ENCODE assay signal across 8 cellular contexts in the genomic region with DNA sequence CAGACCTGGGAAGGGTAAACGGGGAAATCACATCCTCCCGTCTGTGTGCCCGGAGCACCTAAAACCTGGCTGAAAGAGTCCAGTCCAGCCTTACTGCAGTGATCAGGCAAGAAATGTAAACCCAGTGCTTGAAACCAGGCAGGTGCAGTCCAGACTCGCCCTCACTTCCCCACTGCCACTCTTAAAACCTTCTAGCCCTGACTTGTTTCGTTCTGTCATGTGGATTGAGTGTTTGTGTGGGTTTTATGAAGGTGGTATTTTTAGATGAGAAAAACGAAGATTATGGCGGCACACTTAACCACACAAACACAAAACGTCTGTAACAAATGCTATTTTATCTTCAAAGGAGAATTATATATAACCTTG. TPM values are rescaled to one million over a fixed set of nuclear protein-coding genes. Genes with fewer than 3 reads are reported as not detected.
DNase-seq lines count a peak whose midpoint lies in the region; ATAC-seq and TF ChIP-seq lines count a peak whose summit lies in the region.

No MANE protein-coding gene starts in this region.

- H3K36me3 Mint-ChIP-seq in mesothelial cell of epicardium = peaks cover 3% of the 10 kb centered on the region

- H3K4me3 Mint-ChIP-seq in mesothelial cell of epicardium = peak overlapping the region; percentile 95

- DNase-seq in DMS79 (lab: John Stamatoyannopoulos, UW) = peak; percentile 57
- DNase-seq in OCI-M1 (lab: John Stamatoyannopoulos, UW) = peak; percentile 72
- peak in 1 of 2 donors; percentile 4 for DNase-seq in cardiac fibroblast (ENCODE audit: low read depth in 2 of 2)
- DNase-seq in mesothelial cell of epicardium (ENCODE audit: low spot score in 2 of 2, unreplicated experiment in 2 of 2) = no peak
- no peak for DNase-seq in KG1 (lab: John Stamatoyannopoulos, UW)

- peaks cover 38% of the 10 kb centered on the region for H3K4me1 Mint-ChIP-seq in mesothelial cell of epicardium

- H3K9me3 Mint-ChIP-seq in mesothelial cell of epicardium = no peaks in the 10 kb centered on the region

- peak overlapping the region; percentile 77 to 96 for H3K4me3 ChIP-seq in cardiac fibroblast (replicated peaks in 1 of 2; ENCODE audit: low read depth in 2 of 2, low read length in 2 of 2)

- no peaks in the 10 kb centered on the region for H3K27me3 Mint-ChIP-seq in mesothelial cell of epicardium (ENCODE audit: low read depth)

- ATAC-seq in HG03378 (IDR thresholded peaks at IDR 0.05; ENCODE audit: unreplicated experiment) (peak; percentile 37), HG03139 (IDR thresholded peaks at IDR 0.05; ENCODE audit: unreplicated experiment) (no peak)

- TF ChIP-seq CTCF in cardiac fibroblast (IDR thresholded peaks at IDR 0.05; ENCODE audit: low read depth, low read length) = no peak
- no peak for TF ChIP-seq CTCF in mesothelial cell of epicardium (IDR thresholded peaks at IDR 0.05; ENCODE audit: unreplicated experiment)

- H3K27ac Mint-ChIP-seq in mesothelial cell of epicardium = peak overlapping the region; percentile 98

- peak; percentile 28 for TF ChIP-seq POLR2A in GM19099 (IDR thresholded peaks at IDR 0.05; ENCODE audit: extremely low read depth, insufficient read length, low read depth)

RNA-seq across cellular contexts. Expression of gene CKAP2, which starts 0.8 kb away (rescaled TPM):
- total RNA-seq in mesothelial cell of epicardium = 40.4 to 45.4 TPM (median 40.4 TPM) in 3 replicates

RNA-seq across cellular contexts. Expression of gene VPS36, which starts 4.0 kb away (rescaled TPM):
- 52.8 to 58.9 TPM (median 55.2 TPM) in 3 replicates for total RNA-seq in mesothelial cell of epicardium

RNA-seq across cellular contexts. Expression of gene THSD1, which starts 48.5 kb away (rescaled TPM):
- 1.3 to 1.6 TPM (median 1.5 TPM) in 3 replicates for total RNA-seq in mesothelial cell of epicardium

Comparison
In these comparisons a context has a peak if more than half of its experiments do, and no peak if none do; other contexts are left out.
1. DNase-seq: peak in DMS79 (single experiment) and OCI-M1 (single experiment); none in mesothelial cell of epicardium (0 of 2) and KG1 (single experiment).